Comparison of ENCODE assay signal across 24 cellular contexts in genomic region chr5:176181271-176181855, GRCh38.
"Had no signal": no experiment of that assay in that cellular context is flagged by ENCODE, and none has a peak within 500 bp of the region (broad histone marks: within the 10 kb centered on the region; RNA-seq: fewer than 3 reads in every experiment).

No MANE protein-coding gene starts in this region.

- H3K9me3 ChIP-seq: breast epithelium, lower lobe of right lung, psoas muscle, thoracic aorta, upper lobe of right lung had no signal

- H3K4me1 ChIP-seq: breast epithelium, lower lobe of right lung, psoas muscle, upper lobe of right lung had no signal

- FAIRE-seq: astrocyte, colon had no signal

- H3K4me3 ChIP-seq: breast epithelium, lower lobe of right lung, psoas muscle, thoracic aorta, upper lobe of right lung had no signal

- H3K27ac ChIP-seq: breast epithelium, epithelial cell of prostate, lower lobe of right lung, psoas muscle, thoracic aorta, upper lobe of right lung had no signal

- DNase-seq: activated B cell treated with CpG ODN at 0.5 μM for 24 hours; activated CD4-positive, alpha-beta T cell treated with anti-CD3 and anti-CD28 coated beads for 36 hours; activated CD4-positive, alpha-beta T cell treated with anti-CD3 and anti-CD28 coated beads, Interleukin-2, amount 50 U/mL, for 4 hours; activated CD8-positive, alpha-beta memory T cell treated with anti-CD3 and anti-CD28 coated beads, Interleukin-2, amount 50 U/mL, for 48 hours; activated naive CD4-positive, alpha-beta T cell treated with Interleukin-2 at 50 U/mL for 16 hours; activated naive CD8-positive, alpha-beta T cell treated with anti-CD3 and anti-CD28 coated beads for 36 hours; activated T-cell treated with anti-CD3 and anti-CD28 coated beads, Interleukin-2, amount 50 U/mL, for 48 hours; foreskin fibroblast; immature natural killer cell; left cardiac atrium; lower lobe of right lung; naive B cell; psoas muscle; stimulated activated CD4-positive, alpha-beta T cell treated with anti-CD3 and anti-CD28 coated beads, Interleukin-4, amount 100 ng/mL, for 1 hour; stimulated activated naive CD4-positive, alpha-beta T cell treated with Interleukin-2 at 50 U/mL for 16 hours; T-helper 1 cell; T-helper 9 cell; upper lobe of right lung had no signal

- ATAC-seq: activated CD4-positive, alpha-beta T cell treated with anti-CD3 and anti-CD28 coated beads for 36 hours; left cardiac atrium; lower lobe of right lung; psoas muscle; sciatic nerve; upper lobe of right lung had no signal

- H3K36me3 ChIP-seq: breast epithelium, lower lobe of right lung, thoracic aorta, upper lobe of right lung had no signal
